Comparison of ENCODE assay signal across 24 cellular contexts in genomic region chr9:109961579-109961978, GRCh38.
DNase-seq lines count a peak whose midpoint lies in the region; ATAC-seq and TF ChIP-seq lines count a peak whose summit lies in the region.
"Had no signal": no experiment of that assay in that cellular context is flagged by ENCODE, and none has a peak within 500 bp of the region (broad histone marks: within the 10 kb centered on the region; RNA-seq: fewer than 3 reads in every experiment).

No MANE protein-coding gene starts in this region.

- peaks cover 24% of the 10 kb centered on the region for H3K27me3 Mint-ChIP-seq in activated CD8-positive, alpha-beta T cell treated with anti-CD3 and anti-CD28 coated beads, Interleukin-2, amount 10 ng/mL, durations not matched to agents 7 days and 5 days (ENCODE audit: low read depth)
- H3K27me3 Mint-ChIP-seq in activated CD8-positive, alpha-beta T cell treated with anti-CD3 and anti-CD28 coated beads for 36 hours: no peaks in the 10 kb centered on the region
- H3K27me3 Mint-ChIP-seq: IgD-negative memory B cell had no signal

- no peaks in the 10 kb centered on the region for H3K36me3 Mint-ChIP-seq in activated CD8-positive, alpha-beta T cell treated with anti-CD3 and anti-CD28 coated beads, Interleukin-2, amount 10 ng/mL, durations not matched to agents 7 days and 5 days (ENCODE audit: low read depth)
- H3K36me3 Mint-ChIP-seq in activated CD8-positive, alpha-beta T cell treated with anti-CD3 and anti-CD28 coated beads for 36 hours (ENCODE audit: low read depth): no peaks in the 10 kb centered on the region
- H3K36me3 Mint-ChIP-seq: CD4-positive, alpha-beta memory T cell had no signal

- no peak for TF ChIP-seq CTCF in activated CD8-positive, alpha-beta T cell treated with anti-CD3 and anti-CD28 coated beads for 36 hours (IDR thresholded peaks at IDR 0.05)
- TF ChIP-seq CTCF in OCI-LY7 (conservative IDR thresholded peaks at IDR 0.05; ENCODE audit: low read length): no peak

- DNase-seq in NCI-H1092 treated with DMSO at 0.1 percent for 48 hours (lab: John Stamatoyannopoulos, UW): peak; percentile 19
- no peak for DNase-seq in NCI-H1092 (lab: John Stamatoyannopoulos, UW)
- no peak for DNase-seq in activated CD8-positive, alpha-beta T cell treated with anti-CD3 and anti-CD28 coated beads, Interleukin-2, amount 10 ng/mL, durations not matched to agents 7 days and 5 days
- no peak for DNase-seq in activated CD8-positive, alpha-beta T cell treated with anti-CD3 and anti-CD28 coated beads for 36 hours
- no peak for DNase-seq in OCI-LY7 (ENCODE audit: low spot score)
- no peak for DNase-seq in foreskin melanocyte
- DNase-seq in Right ventricle myocardium superior: no peak
- DNase-seq: 8988T; ACHN; C1 segment of cervical spinal cord; CD4-positive, alpha-beta memory T cell; COR-L47; DMS79 treated with DMSO at 0.1 percent for 48 hours; NCI-H1048; NCI-H1436; NCI-H187; NCI-H2081 treated with DMSO at 0.1 percent for 48 hours; NCI-H2171; NCI-H526 had no signal

- peak overlapping the region; percentile 38 for H2AFZ ChIP-seq in OCI-LY7 (ENCODE audit: low read length)

- no peaks in the 10 kb centered on the region for H3K9me2 ChIP-seq in OCI-LY7 (ENCODE audit: insufficient read depth, low read length)

- H3K9me3 Mint-ChIP-seq in activated CD8-positive, alpha-beta T cell treated with anti-CD3 and anti-CD28 coated beads, Interleukin-2, amount 10 ng/mL, durations not matched to agents 7 days and 5 days (ENCODE audit: insufficient read depth): no peaks in the 10 kb centered on the region
- no peaks in the 10 kb centered on the region for H3K9me3 Mint-ChIP-seq in activated CD8-positive, alpha-beta T cell treated with anti-CD3 and anti-CD28 coated beads for 36 hours
- H3K9me3 Mint-ChIP-seq: CD4-positive, alpha-beta memory T cell; IgD-negative memory B cell had no signal

- H3K27ac Mint-ChIP-seq in activated CD8-positive, alpha-beta T cell treated with anti-CD3 and anti-CD28 coated beads, Interleukin-2, amount 10 ng/mL, durations not matched to agents 7 days and 5 days: no peak overlapping the region
- H3K27ac Mint-ChIP-seq in activated CD8-positive, alpha-beta T cell treated with anti-CD3 and anti-CD28 coated beads for 36 hours: no peak overlapping the region

- no TSS peak for BruUV-seq in OCI-LY7 (replicated peaks; lab: Mats Ljungman, UMichigan)

- peaks cover 84% of the 10 kb centered on the region for H3K4me1 ChIP-seq in OCI-LY7 (ENCODE audit: insufficient read depth, low read length, poor library complexity, severe bottlenecking)

- H3K4me3 ChIP-seq in OCI-LY7 (ENCODE audit: low read depth, low read length, poor library complexity, severe bottlenecking): no peak overlapping the region

- intact Hi-C loops in activated CD8-positive, alpha-beta T cell treated with anti-CD3 and anti-CD28 coated beads for 36 hours (cut with micrococcal nuclease): no loop called here
- intact Hi-C loops in OCI-LY7 (cut with micrococcal nuclease; ENCODE audit: unreplicated experiment) (no loop called here), Right ventricle myocardium superior (cut with DNase I) (no loop called here)

- H4K20me1 ChIP-seq in OCI-LY7 (ENCODE audit: insufficient read depth, low read length): no peaks in the 10 kb centered on the region

- H3K27ac ChIP-seq in OCI-LY7 (ENCODE audit: low read depth, low read length, poor library complexity, severe bottlenecking): peak overlapping the region; percentile 2
- H3K27ac ChIP-seq: HL-60, KMS-11 had no signal

- ATAC-seq in activated CD8-positive, alpha-beta T cell treated with anti-CD3 and anti-CD28 coated beads, Interleukin-2, amount 10 ng/mL, durations not matched to agents 7 days and 5 days: peak; percentile 47
- no peak for ATAC-seq in activated CD8-positive, alpha-beta T cell treated with anti-CD3 and anti-CD28 coated beads for 36 hours
- ATAC-seq in HG03457 (IDR thresholded peaks at IDR 0.05; ENCODE audit: unreplicated experiment): no peak
- no peak for ATAC-seq in Right ventricle myocardium superior (ENCODE audit: poor library complexity)
- ATAC-seq: HCT116 had no signal

- H3K79me2 ChIP-seq in OCI-LY7 (ENCODE audit: insufficient read depth, low read depth, low read length): no peaks in the 10 kb centered on the region

- POLR2A ChIA-PET in activated CD8-positive, alpha-beta T cell treated with anti-CD3 and anti-CD28 coated beads, Interleukin-2, amount 10 ng/mL, durations not matched to agents 7 days and 5 days (lab: Charles Lee): no interaction called here
- POLR2A ChIA-PET in activated CD8-positive, alpha-beta T cell treated with anti-CD3 and anti-CD28 coated beads for 36 hours (lab: Charles Lee): no interaction called here
- POLR2A ChIA-PET in OCI-LY7 (lab: Charles Lee): interaction anchor here (9.5 to 12.3 kb wide), 2 partner anchors 6 to 50 kb away, joined by 173 to 358 read pairs; no protein-coding TSS in a partner anchor

- no peaks in the 10 kb centered on the region for H3K36me3 ChIP-seq in OCI-LY7 (ENCODE audit: insufficient read depth, low read length)

- H3K4me1 Mint-ChIP-seq in activated CD8-positive, alpha-beta T cell treated with anti-CD3 and anti-CD28 coated beads, Interleukin-2, amount 10 ng/mL, durations not matched to agents 7 days and 5 days (ENCODE audit: low read depth): peaks cover 22% of the 10 kb centered on the region
- H3K4me1 Mint-ChIP-seq in activated CD8-positive, alpha-beta T cell treated with anti-CD3 and anti-CD28 coated beads for 36 hours (ENCODE audit: low read depth): peaks cover 3% of the 10 kb centered on the region

- H3K9me3 ChIP-seq in OCI-LY7 (ENCODE audit: low read length): no peaks in the 10 kb centered on the region

- CTCF ChIA-PET in activated CD8-positive, alpha-beta T cell treated with anti-CD3 and anti-CD28 coated beads, Interleukin-2, amount 10 ng/mL, durations not matched to agents 7 days and 5 days (lab: Charles Lee): no interaction called here
- CTCF ChIA-PET in activated CD8-positive, alpha-beta T cell treated with anti-CD3 and anti-CD28 coated beads for 36 hours (lab: Charles Lee): no interaction called here
- CTCF ChIA-PET in OCI-LY7 (lab: Charles Lee; ENCODE audit: unreplicated experiment): no interaction called here

- H3K4me3 Mint-ChIP-seq in activated CD8-positive, alpha-beta T cell treated with anti-CD3 and anti-CD28 coated beads, Interleukin-2, amount 10 ng/mL, durations not matched to agents 7 days and 5 days: no peak overlapping the region
- no peak overlapping the region for H3K4me3 Mint-ChIP-seq in activated CD8-positive, alpha-beta T cell treated with anti-CD3 and anti-CD28 coated beads for 36 hours
- H3K4me3 Mint-ChIP-seq: IgD-negative memory B cell had no signal

- H3K4me2 ChIP-seq in OCI-LY7 (ENCODE audit: low read length): no peak overlapping the region
- H3K4me2 ChIP-seq: KMS-11 had no signal
